1 cellular context compared by ENCODE assay signal in genomic region chr11:66418168-66418985, GRCh38.
TF ChIP-seq lines count a peak whose summit lies in the region.

No MANE protein-coding gene starts in this region.

TF ChIP-seq in HepG2, 621 proteins besides CTCF, POLR2A, EP300 and RAD21 (continued from another document and continues in another):
- TF ChIP-seq USF2 (IDR thresholded peaks at IDR 0.05; ENCODE audit: low read depth, low read length) (no peak), USF2 (CRISPR knock-in tag; IDR thresholded peaks at IDR 0.05; ENCODE audit: borderline replicate concordance) (no peak), KLF15 (CRISPR knock-in tag; IDR thresholded peaks at IDR 0.05; ENCODE audit: borderline replicate concordance) (no peak), RXRB (CRISPR knock-in tag; IDR thresholded peaks at IDR 0.05; ENCODE audit: borderline replicate concordance) (peak; percentile 73), AGO2 (optimal IDR thresholded peaks at IDR 0.05; ENCODE audit: low read depth, low read length) (no peak), ARID4A (CRISPR knock-in tag; IDR thresholded peaks at IDR 0.05; ENCODE audit: borderline replicate concordance) (peak; percentile 60; the same call in 1 of the 2 replicates), ZNF879 (CRISPR knock-in tag; IDR thresholded peaks at IDR 0.05) (no peak), ZNF121 (CRISPR knock-in tag; IDR thresholded peaks at IDR 0.05) (no peak), MIER2 (CRISPR knock-in tag; IDR thresholded peaks at IDR 0.05) (peak; percentile 99), PLRG1 (conservative IDR thresholded peaks at IDR 0.05) (no peak), ZNF10 (CRISPR knock-in tag; IDR thresholded peaks at IDR 0.05; ENCODE audit: borderline replicate concordance, low read depth) (no peak), ZNF580 (CRISPR knock-in tag; IDR thresholded peaks at IDR 0.05; ENCODE audit: borderline replicate concordance, low read depth) (peak; percentile 85; the same call in 1 of the 2 replicates), CEBPG (CRISPR knock-in tag; IDR thresholded peaks at IDR 0.05) (no peak), GRHL1 (CRISPR knock-in tag; conservative IDR thresholded peaks at IDR 0.05) (no peak), CAMTA2 (CRISPR knock-in tag; IDR thresholded peaks at IDR 0.05; ENCODE audit: borderline replicate concordance) (no peak; the same call in 1 of the 2 replicates), IRF9 (CRISPR knock-in tag; IDR thresholded peaks at IDR 0.05; ENCODE audit: borderline replicate concordance) (0 out of 2 replicates have a peak, but pooled peaks have one; percentile 29), SMARCC2 (IDR thresholded peaks at IDR 0.05) (no peak), ZSCAN9 (CRISPR knock-in tag; IDR thresholded peaks at IDR 0.05; ENCODE audit: borderline replicate concordance) (peak; percentile 99), REL (CRISPR knock-in tag; conservative IDR thresholded peaks at IDR 0.05) (no peak), TMF1 (CRISPR knock-in tag; IDR thresholded peaks at IDR 0.05; ENCODE audit: low read depth) (0 out of 2 replicates have a peak, but pooled peaks have one; percentile 71), ARID2 (CRISPR knock-in tag; IDR thresholded peaks at IDR 0.05; ENCODE audit: borderline replicate concordance) (no peak), ZNF224 (CRISPR knock-in tag; IDR thresholded peaks at IDR 0.05) (no peak), YEATS4 (CRISPR knock-in tag; IDR thresholded peaks at IDR 0.05; ENCODE audit: borderline replicate concordance) (peak; percentile 38; the same call in 1 of the 2 replicates), KAT8 (CRISPR knock-in tag; IDR thresholded peaks at IDR 0.05) (no peak), FOXP1 (IDR thresholded peaks at IDR 0.05) (no peak), FOXP1 (CRISPR knock-in tag; IDR thresholded peaks at IDR 0.05) (no peak), ZNF101 (CRISPR knock-in tag; IDR thresholded peaks at IDR 0.05; ENCODE audit: borderline replicate concordance, low read depth) (no peak), ZSCAN30 (CRISPR knock-in tag; IDR thresholded peaks at IDR 0.05) (no peak), MNT (IDR thresholded peaks at IDR 0.05) (no peak), ZBTB2 (CRISPR knock-in tag; IDR thresholded peaks at IDR 0.05; ENCODE audit: low read depth) (peak; percentile 48; the same call in 1 of the 2 replicates), NR2F6 (IDR thresholded peaks at IDR 0.05) (no peak), NR2F6 (CRISPR knock-in tag; IDR thresholded peaks at IDR 0.05) (peak; percentile 44; the same call in 1 of the 2 replicates), ARNTL (CRISPR knock-in tag; IDR thresholded peaks at IDR 0.05) (no peak), ZNF720 (CRISPR knock-in tag; IDR thresholded peaks at IDR 0.05) (no peak), ZBTB7B (CRISPR knock-in tag; IDR thresholded peaks at IDR 0.05) (0 out of 2 replicates have a peak, but pooled peaks have one; percentile 26), TRIM22 (IDR thresholded peaks at IDR 0.05) (no peak), ZNF331 (CRISPR knock-in tag; IDR thresholded peaks at IDR 0.05) (peak; percentile 89; the same call in 1 of the 2 replicates), MIER3 (CRISPR knock-in tag; IDR thresholded peaks at IDR 0.05; ENCODE audit: borderline replicate concordance) (peak; percentile 71; the same call in 1 of the 2 replicates), NFIC (IDR thresholded peaks at IDR 0.05; ENCODE audit: low read length) (no peak), EEA1 (CRISPR knock-in tag; IDR thresholded peaks at IDR 0.05; ENCODE audit: borderline replicate concordance) (no peak), SOX13 (IDR thresholded peaks at IDR 0.05) (no peak), SOX13 (CRISPR knock-in tag; conservative IDR thresholded peaks at IDR 0.05 in 1 of 2, IDR thresholded peaks at IDR 0.05 in 1 of 2) (peak in 1 of 2 experiments; percentile 58; a peak in 1 of 4 replicates), REST (IDR thresholded peaks at IDR 0.05; ENCODE audit: borderline replicate concordance in 1 of 2, low read depth in 1 of 2, low read length in 2 of 2) (peak; percentile 3 to 97), PHF8 (CRISPR knock-in tag; IDR thresholded peaks at IDR 0.05) (no peak), CBFB (CRISPR knock-in tag; IDR thresholded peaks at IDR 0.05) (no peak), THYN1 (CRISPR knock-in tag; IDR thresholded peaks at IDR 0.05; ENCODE audit: borderline replicate concordance, low read depth) (no peak), ZNF317 (CRISPR knock-in tag; IDR thresholded peaks at IDR 0.05) (peak; percentile 72; the same call in 1 of the 2 replicates), CHD4 (IDR thresholded peaks at IDR 0.05; ENCODE audit: borderline replicate concordance, low read length) (no peak), ZNF891 (CRISPR knock-in tag; IDR thresholded peaks at IDR 0.05) (peak; percentile 90; the same call in 1 of the 2 replicates), SMARCE1 (IDR thresholded peaks at IDR 0.05; ENCODE audit: borderline replicate concordance) (no peak), HMG20A (CRISPR knock-in tag; IDR thresholded peaks at IDR 0.05; ENCODE audit: borderline replicate concordance) (peak; percentile 34; the same call in 1 of the 2 replicates), SNAI1 (CRISPR knock-in tag; IDR thresholded peaks at IDR 0.05; ENCODE audit: borderline replicate concordance) (peak; percentile 64; the same call in 1 of the 2 replicates)
